9 cellular contexts compared by ENCODE assay signal in the genomic region with DNA sequence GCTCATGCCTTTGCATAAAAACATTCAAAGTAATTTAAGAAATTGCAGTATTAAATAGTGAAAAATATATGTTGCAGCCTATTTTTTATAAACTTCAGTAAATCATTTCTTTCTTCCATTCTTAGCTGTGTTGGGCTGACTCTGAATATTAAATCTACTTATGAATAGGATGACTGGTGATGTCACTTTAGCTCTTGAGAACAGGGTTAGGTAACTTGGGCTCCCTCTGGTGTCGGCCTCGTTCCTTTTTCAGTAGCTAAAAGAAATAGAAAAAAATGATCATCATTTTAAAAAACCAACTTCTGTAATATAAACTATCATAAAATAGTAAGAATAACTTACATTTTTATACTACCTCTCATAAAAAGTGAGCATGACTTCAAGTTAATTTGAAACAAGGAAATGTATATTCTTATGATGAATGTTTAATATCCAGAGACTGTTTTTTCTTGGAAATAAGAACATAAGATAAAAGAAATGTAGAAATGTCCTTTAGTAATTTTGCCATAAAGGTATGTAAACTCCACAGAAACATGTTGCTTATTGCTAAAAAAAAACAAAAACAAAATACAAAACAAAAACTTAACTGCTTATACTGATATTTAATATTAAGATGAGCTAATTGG. TPM values are rescaled to one million over a fixed set of nuclear protein-coding genes. Genes with fewer than 3 reads are reported as not detected.
DNase-seq lines count a peak whose midpoint lies in the region; ATAC-seq and TF ChIP-seq lines count a peak whose summit lies in the region.
"Had no signal": no experiment of that assay in that cellular context is flagged by ENCODE, and none has a peak within 500 bp of the region (broad histone marks: within the 10 kb centered on the region; RNA-seq: fewer than 3 reads in every experiment).

No MANE protein-coding gene starts in this region.

- peak; percentile 30 for TF ChIP-seq CTCF in fibroblast of villous mesenchyme (IDR thresholded peaks at IDR 0.05; ENCODE audit: insufficient read depth, low read depth, low read length)

- H3K4me3 ChIP-seq in fibroblast of villous mesenchyme (ENCODE audit: low read depth, low read length): no peak overlapping the region

- no peaks in the 10 kb centered on the region for H3K36me3 Mint-ChIP-seq in activated T-cell treated with anti-CD3 and anti-CD28 coated beads, Interleukin-2, amount 50 U/mL, for 4 hours (ENCODE audit: insufficient read depth)
- no peaks in the 10 kb centered on the region for H3K36me3 Mint-ChIP-seq in activated T-cell treated with anti-CD3 and anti-CD28 coated beads, Interleukin-2, amount 50 U/mL, for 24 hours (ENCODE audit: low read depth)
- H3K36me3 Mint-ChIP-seq: activated naive CD4-positive, alpha-beta T cell treated with anti-CD3 and anti-CD28 coated beads, Interleukin-2, amount 50 U/mL, for 24 hours had no signal

- DNase-seq in activated T-cell treated with anti-CD3 and anti-CD28 coated beads for 48 hours (ENCODE audit: low read depth) (peak; percentile 8), NCI-H1048 (lab: John Stamatoyannopoulos, UW) (peak; percentile 31), SW 1271 (lab: John Stamatoyannopoulos, UW) (peak; percentile 12 to 62), fibroblast of villous mesenchyme (ENCODE audit: low read depth) (peak; percentile 27), posterior vena cava (ENCODE audit: low spot score) (peak; percentile 74)
- no peak for DNase-seq in activated T-cell treated with anti-CD3 and anti-CD28 coated beads, Interleukin-2, amount 50 U/mL, for 4 hours
- no peak for DNase-seq in activated T-cell treated with anti-CD3 and anti-CD28 coated beads, Interleukin-2, amount 50 U/mL, for 24 hours

- intact Hi-C loops in posterior vena cava (cut with DNase I): no loop called here

- no peak overlapping the region for H3K27ac Mint-ChIP-seq in activated T-cell treated with anti-CD3 and anti-CD28 coated beads, Interleukin-2, amount 50 U/mL, for 24 hours
- H3K27ac Mint-ChIP-seq: activated naive CD4-positive, alpha-beta T cell treated with anti-CD3 and anti-CD28 coated beads, Interleukin-2, amount 50 U/mL, for 24 hours had no signal

- no peaks in the 10 kb centered on the region for H3K9me3 Mint-ChIP-seq in activated T-cell treated with anti-CD3 and anti-CD28 coated beads, Interleukin-2, amount 50 U/mL, for 4 hours
- H3K9me3 Mint-ChIP-seq in activated T-cell treated with anti-CD3 and anti-CD28 coated beads, Interleukin-2, amount 50 U/mL, for 24 hours: no peaks in the 10 kb centered on the region
- H3K9me3 Mint-ChIP-seq: activated naive CD4-positive, alpha-beta T cell treated with anti-CD3 and anti-CD28 coated beads, Interleukin-2, amount 50 U/mL, for 24 hours had no signal

- ATAC-seq in activated T-cell treated with anti-CD3 and anti-CD28 coated beads, Interleukin-2, amount 50 U/mL, for 4 hours: no peak
- ATAC-seq in HG02852 (IDR thresholded peaks at IDR 0.05; ENCODE audit: unreplicated experiment): no peak

- H3K4me1 Mint-ChIP-seq in activated T-cell treated with anti-CD3 and anti-CD28 coated beads, Interleukin-2, amount 50 U/mL, for 4 hours (ENCODE audit: low read depth): no peaks in the 10 kb centered on the region
- no peaks in the 10 kb centered on the region for H3K4me1 Mint-ChIP-seq in activated T-cell treated with anti-CD3 and anti-CD28 coated beads, Interleukin-2, amount 50 U/mL, for 24 hours (ENCODE audit: low read depth)
- H3K4me1 Mint-ChIP-seq: activated naive CD4-positive, alpha-beta T cell treated with anti-CD3 and anti-CD28 coated beads, Interleukin-2, amount 50 U/mL, for 24 hours had no signal

- no peaks in the 10 kb centered on the region for H3K27me3 Mint-ChIP-seq in activated T-cell treated with anti-CD3 and anti-CD28 coated beads, Interleukin-2, amount 50 U/mL, for 4 hours (ENCODE audit: low read depth)
- no peaks in the 10 kb centered on the region for H3K27me3 Mint-ChIP-seq in activated T-cell treated with anti-CD3 and anti-CD28 coated beads, Interleukin-2, amount 50 U/mL, for 24 hours
- H3K27me3 Mint-ChIP-seq: activated naive CD4-positive, alpha-beta T cell treated with anti-CD3 and anti-CD28 coated beads, Interleukin-2, amount 50 U/mL, for 24 hours had no signal

- H3K4me3 Mint-ChIP-seq in activated T-cell treated with anti-CD3 and anti-CD28 coated beads, Interleukin-2, amount 50 U/mL, for 4 hours: no peak overlapping the region
- H3K4me3 Mint-ChIP-seq in activated T-cell treated with anti-CD3 and anti-CD28 coated beads, Interleukin-2, amount 50 U/mL, for 24 hours: no peak overlapping the region
- H3K4me3 Mint-ChIP-seq: activated naive CD4-positive, alpha-beta T cell treated with anti-CD3 and anti-CD28 coated beads, Interleukin-2, amount 50 U/mL, for 24 hours had no signal

RNA-seq across cellular contexts. Expression of gene NCAM2, which starts 26.8 kb away (rescaled TPM):
- total RNA-seq in activated T-cell treated with anti-CD3 and anti-CD28 coated beads, Interleukin-2, amount 50 U/mL, for 4 hours: not detected
- 5.2 and 7.1 TPM in 2 replicates for total RNA-seq in fibroblast of villous mesenchyme
- total RNA-seq in posterior vena cava: 1 to 10 TPM; 5.5 to 7.0 TPM

Comparison
In these comparisons a context has a peak if more than half of its experiments do, and no peak if none do; other contexts are left out.
1. DNase-seq: peak in activated T-cell treated with anti-CD3 and anti-CD28 coated beads for 48 hours (single experiment), NCI-H1048 (single experiment), SW 1271 (2 of 2), fibroblast of villous mesenchyme (single experiment) and posterior vena cava (single experiment); none in activated T-cell treated with anti-CD3 and anti-CD28 coated beads, Interleukin-2, amount 50 U/mL, for 4 hours (single experiment) and activated T-cell treated with anti-CD3 and anti-CD28 coated beads, Interleukin-2, amount 50 U/mL, for 24 hours (single experiment).